Comparison of ENCODE assay signal across 8 cellular contexts in genomic region chr21:43362306-43362927, GRCh38.
DNase-seq lines count a peak whose midpoint lies in the region; ATAC-seq lines count a peak whose summit lies in the region.

No MANE protein-coding gene starts in this region.

- no peaks in the 10 kb centered on the region for H3K36me3 Mint-ChIP-seq in T-cell

- peaks cover 22 to 30% (median 23%) of the 10 kb centered on the region in 3 donors for H3K4me1 Mint-ChIP-seq in T-cell

- peak overlapping the region; percentile 73 to 82 (median 74) for H3K4me3 Mint-ChIP-seq in T-cell

- ATAC-seq in HG03045 (IDR thresholded peaks at IDR 0.05; ENCODE audit: unreplicated experiment): peak; percentile 50
- ATAC-seq in T-cell (replicated peaks in 1 of 4): peak; percentile 90 to 96 (median 92)
- no peak for ATAC-seq in GM19023 (IDR thresholded peaks at IDR 0.05; ENCODE audit: unreplicated experiment)

- CTCF ChIA-PET in T-cell (lab: Charles Lee): interaction anchor here in 1 of 2 donors (0.7 kb wide), 1 partner anchor 38 kb away, joined by 4 read pairs; no protein-coding TSS in a partner anchor

- no peaks in the 10 kb centered on the region for H3K9me3 Mint-ChIP-seq in T-cell

- POLR2A ChIA-PET in T-cell (lab: Charles Lee): no interaction called here

- peaks cover 0 to 2% of the 10 kb centered on the region in 2 donors for H3K27me3 Mint-ChIP-seq in T-cell

- H3K27ac Mint-ChIP-seq in T-cell: peak overlapping the region; percentile 84 to 85

- DNase-seq in GDM1 (lab: John Stamatoyannopoulos, UW): peak; percentile 67
- peak; percentile 59 to 97 (median 93) for DNase-seq in T-cell
- DNase-seq in amniotic epithelial cell (ENCODE audit: low read depth): peak; percentile 36
- DNase-seq in hepatic stellate cell (ENCODE audit: low spot score): peak; percentile 84
- peak; percentile 45 to 55 (median 53) for DNase-seq in stimulated activated CD4-positive, alpha-beta T cell treated with anti-CD3 and anti-CD28 coated beads, Interleukin-12 subunit alpha, Interleukin-12 subunit beta, amount 100 ng/mL, for 48 hours (ENCODE audit: low read depth in 2 of 3, low spot score in 1 of 3)
- DNase-seq in H4 (ENCODE audit: low spot score): no peak
